In the genomic region with DNA sequence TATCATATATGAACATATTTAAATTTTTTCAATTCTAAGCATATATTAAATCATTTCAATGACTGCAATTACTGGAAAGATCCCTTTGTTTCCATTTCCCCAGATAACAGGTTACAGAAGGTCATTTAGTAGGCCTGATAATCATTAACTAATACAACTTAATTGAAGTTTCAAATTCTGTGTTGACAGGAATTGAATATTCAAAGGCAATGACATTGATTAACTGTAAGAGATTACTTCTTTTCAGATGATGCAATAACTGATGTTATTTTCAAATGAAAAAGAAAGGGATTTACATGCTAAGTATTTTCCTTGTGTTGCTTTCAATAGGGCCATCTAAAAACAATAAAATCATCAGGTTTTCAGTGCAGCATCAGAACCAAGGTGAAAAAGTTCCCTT, we compare ENCODE assay signal across 27 cellular contexts.
DNase-seq lines count a peak whose midpoint lies in the region; ATAC-seq, FAIRE-seq and TF ChIP-seq lines count a peak whose summit lies in the region.
"Had no signal": no experiment of that assay in that cellular context is flagged by ENCODE, and none has a peak within 500 bp of the region (broad histone marks: within the 10 kb centered on the region; RNA-seq: fewer than 3 reads in every experiment).

No MANE protein-coding gene starts in this region.

- H3K27ac ChIP-seq in kidney (ENCODE audit: low read depth in 2 of 2, low read length in 2 of 2) (no peak overlapping the region), liver (ENCODE audit: low read depth in 1 of 2, low read length in 2 of 2) (peak overlapping the region in 1 of 2 donors; percentile 31), small intestine (ENCODE audit: low read depth in 1 of 2, low read length in 1 of 2) (peak overlapping the region; percentile 6 to 50)
- H3K27ac ChIP-seq: 22Rv1; A549; BLaER1 treated with 17β-estradiol and CSF1 and Interleukin-3, amounts not matched to agents 10 nM and 100 nM had no signal

- ATAC-seq in stimulated activated naive CD8-positive, alpha-beta T cell treated with anti-CD3 and anti-CD28 coated beads, Interleukin-15, amount 100 ng/mL, for 72 hours = no peak
- no peak for ATAC-seq in GM21447 (IDR thresholded peaks at IDR 0.05; ENCODE audit: unreplicated experiment)
- ATAC-seq: A549, GM12878, GM23338 had no signal

- H3K27me3 ChIP-seq in liver (ENCODE audit: control insufficient read depth in 4 of 4, insufficient read depth in 4 of 4, low read length in 3 of 4) (no peaks in the 10 kb centered on the region), small intestine (ENCODE audit: control insufficient read depth in 2 of 2, insufficient read depth in 2 of 2, low read length in 2 of 2) (no peaks in the 10 kb centered on the region)
- H3K27me3 ChIP-seq: BE2C; BLaER1 treated with 17β-estradiol and CSF1 and Interleukin-3, amounts not matched to agents 10 nM and 100 nM had no signal

- TF ChIP-seq CTCF in kidney (IDR thresholded peaks at IDR 0.05; ENCODE audit: borderline replicate concordance, extremely low read depth, insufficient read depth) (no peak), liver (IDR thresholded peaks at IDR 0.05; ENCODE audit: low read depth, low read length, missing input control) (no peak)

- H3K36me3 ChIP-seq in kidney (ENCODE audit: control insufficient read depth in 1 of 2, insufficient read depth in 2 of 2, low read length in 2 of 2) (no peaks in the 10 kb centered on the region), liver (ENCODE audit: control insufficient read depth in 4 of 4, insufficient read depth in 3 of 4, low read depth in 1 of 4, low read length in 3 of 4) (no peaks in the 10 kb centered on the region), small intestine (ENCODE audit: control insufficient read depth in 2 of 2, insufficient read depth in 2 of 2, low read length in 2 of 2) (no peaks in the 10 kb centered on the region)
- H3K36me3 ChIP-seq: BE2C; BLaER1 treated with 17β-estradiol and CSF1 and Interleukin-3, amounts not matched to agents 10 nM and 100 nM; HAP-1 had no signal

- H3K4me3 ChIP-seq in kidney (ENCODE audit: low read length in 2 of 2) (no peak overlapping the region), liver (ENCODE audit: low read depth in 1 of 3, low read length in 3 of 3) (no peak overlapping the region), small intestine (ENCODE audit: low read depth in 1 of 2, low read length in 2 of 2) (no peak overlapping the region)
- H3K4me3 ChIP-seq: A549; BLaER1 treated with 17β-estradiol and CSF1 and Interleukin-3, amounts not matched to agents 10 nM and 100 nM; GM12878; GM23338; HAP-1 had no signal

- DNase-seq in stimulated activated naive CD8-positive, alpha-beta T cell treated with anti-CD3 and anti-CD28 coated beads, Interleukin-15, amount 100 ng/mL, for 72 hours = no peak
- no peak for DNase-seq in kidney
- DNase-seq in small intestine = peak; percentile 80
- no peak for DNase-seq in nucleus accumbens (lab: John Stamatoyannopoulos, UW)
- DNase-seq in activated CD4-positive, alpha-beta T cell treated with anti-CD3 and anti-CD28 coated beads for 1 hour = no peak
- DNase-seq: ACHN; AML-193; BE2C; CD4-positive, alpha-beta T cell; CD8-positive, alpha-beta memory T cell; DMS 273 treated with DMSO at 0.1 percent for 48 hours; DMS79; EL; GDM1; HFFc6 had no signal

- H3K27ac Mint-ChIP-seq in stimulated activated naive CD8-positive, alpha-beta T cell treated with anti-CD3 and anti-CD28 coated beads, Interleukin-15, Interleukin-2, amounts not matched to agents 100 ng/mL and 50 ng/mL, for 24 hours = peak overlapping the region; percentile 12
- no peak overlapping the region for H3K27ac Mint-ChIP-seq in stimulated activated naive CD8-positive, alpha-beta T cell treated with anti-CD3 and anti-CD28 coated beads, Interleukin-15, amount 100 ng/mL, for 72 hours
- H3K27ac Mint-ChIP-seq: CD14-positive monocyte; CD4-positive, alpha-beta T cell; CD8-positive, alpha-beta memory T cell; GM23338; HFFc6 had no signal

- no peaks in the 10 kb centered on the region for H3K36me3 Mint-ChIP-seq in stimulated activated naive CD8-positive, alpha-beta T cell treated with anti-CD3 and anti-CD28 coated beads, Interleukin-15, Interleukin-2, amounts not matched to agents 100 ng/mL and 50 ng/mL, for 24 hours (ENCODE audit: low read depth)
- H3K36me3 Mint-ChIP-seq: CD14-positive monocyte had no signal

- H3K27me3 Mint-ChIP-seq in stimulated activated naive CD8-positive, alpha-beta T cell treated with anti-CD3 and anti-CD28 coated beads, Interleukin-15, Interleukin-2, amounts not matched to agents 100 ng/mL and 50 ng/mL, for 24 hours = peaks cover 25% of the 10 kb centered on the region
- peaks cover 32% of the 10 kb centered on the region for H3K27me3 Mint-ChIP-seq in stimulated activated naive CD8-positive, alpha-beta T cell treated with anti-CD3 and anti-CD28 coated beads, Interleukin-15, amount 100 ng/mL, for 72 hours

- FAIRE-seq in kidney (lab: Jason Lieb, UNC) = peak; percentile 54
- FAIRE-seq in small intestine (lab: Jason Lieb, UNC) = peak; percentile 94
- FAIRE-seq: A549, D721Med, GM12878, H54 had no signal

- H3K9me3 Mint-ChIP-seq in stimulated activated naive CD8-positive, alpha-beta T cell treated with anti-CD3 and anti-CD28 coated beads, Interleukin-15, Interleukin-2, amounts not matched to agents 100 ng/mL and 50 ng/mL, for 24 hours = no peaks in the 10 kb centered on the region
- H3K9me3 Mint-ChIP-seq in stimulated activated naive CD8-positive, alpha-beta T cell treated with anti-CD3 and anti-CD28 coated beads, Interleukin-15, amount 100 ng/mL, for 72 hours = no peaks in the 10 kb centered on the region
- H3K9me3 Mint-ChIP-seq: CD4-positive, alpha-beta T cell; HFFc6 had no signal

- H3K4me3 Mint-ChIP-seq in stimulated activated naive CD8-positive, alpha-beta T cell treated with anti-CD3 and anti-CD28 coated beads, Interleukin-15, Interleukin-2, amounts not matched to agents 100 ng/mL and 50 ng/mL, for 24 hours = no peak overlapping the region
- H3K4me3 Mint-ChIP-seq in stimulated activated naive CD8-positive, alpha-beta T cell treated with anti-CD3 and anti-CD28 coated beads, Interleukin-15, amount 100 ng/mL, for 72 hours = no peak overlapping the region
- H3K4me3 Mint-ChIP-seq: CD14-positive monocyte; CD4-positive, alpha-beta T cell; CD8-positive, alpha-beta memory T cell; GM23338; HFFc6 had no signal

- peak; percentile 22 to 36 for TF ChIP-seq RAD21 in liver (IDR thresholded peaks at IDR 0.05)

- H3K4me1 ChIP-seq in kidney (ENCODE audit: control insufficient read depth in 1 of 2, insufficient read depth in 1 of 2, low read depth in 1 of 2, low read length in 2 of 2) (peaks cover 0 to 7% of the 10 kb centered on the region in 2 donors), liver (ENCODE audit: control insufficient read depth in 4 of 4, insufficient read depth in 4 of 4, low read length in 3 of 4) (peaks cover 4 to 13% (median 9%) of the 10 kb centered on the region in 4 donors), small intestine (ENCODE audit: control insufficient read depth in 2 of 2, insufficient read depth in 1 of 2, low read depth in 1 of 2, low read length in 1 of 2) (peaks cover 3 to 6% of the 10 kb centered on the region in 2 donors)
- H3K4me1 ChIP-seq: A549; BE2C; BLaER1 treated with 17β-estradiol and CSF1 and Interleukin-3, amounts not matched to agents 10 nM and 100 nM had no signal

- H3K9ac ChIP-seq in kidney (ENCODE audit: low read length in 2 of 2) (no peak overlapping the region), liver (ENCODE audit: low read depth in 1 of 2, low read length in 2 of 2) (no peak overlapping the region)
- H3K9ac ChIP-seq: BLaER1 treated with 17β-estradiol and CSF1 and Interleukin-3, amounts not matched to agents 10 nM and 100 nM had no signal

- H3K4me1 Mint-ChIP-seq in stimulated activated naive CD8-positive, alpha-beta T cell treated with anti-CD3 and anti-CD28 coated beads, Interleukin-15, Interleukin-2, amounts not matched to agents 100 ng/mL and 50 ng/mL, for 24 hours (ENCODE audit: low read depth) = no peaks in the 10 kb centered on the region
- no peaks in the 10 kb centered on the region for H3K4me1 Mint-ChIP-seq in stimulated activated naive CD8-positive, alpha-beta T cell treated with anti-CD3 and anti-CD28 coated beads, Interleukin-15, amount 100 ng/mL, for 72 hours
- H3K4me1 Mint-ChIP-seq: CD14-positive monocyte; CD8-positive, alpha-beta memory T cell had no signal

- intact Hi-C loops in kidney (cut with DNase I) = no loop called here

- H3K9me3 ChIP-seq in kidney (ENCODE audit: control insufficient read depth in 1 of 2, low read length in 2 of 2) (no peaks in the 10 kb centered on the region), liver (ENCODE audit: control insufficient read depth in 4 of 4, low read length in 3 of 4) (no peaks in the 10 kb centered on the region), small intestine (ENCODE audit: control insufficient read depth, low read depth) (no peaks in the 10 kb centered on the region)
- H3K9me3 ChIP-seq: A549; BE2C; BLaER1 treated with 17β-estradiol and CSF1 and Interleukin-3, amounts not matched to agents 10 nM and 100 nM; HAP-1 had no signal

TF ChIP-seq in liver, 16 proteins besides CTCF, POLR2A, EP300 and RAD21:
- TF ChIP-seq FOXA2 (IDR thresholded peaks at IDR 0.05) (peak; percentile 25), FOXA1 (IDR thresholded peaks at IDR 0.05) (no peak), SP1 (IDR thresholded peaks at IDR 0.05) (peak; percentile 78), GABPA (IDR thresholded peaks at IDR 0.05 in 1 of 2, conservative IDR thresholded peaks at IDR 0.05 in 1 of 2) (peak in 1 of 2 donors; percentile 13), HNF4A (conservative IDR thresholded peaks at IDR 0.05) (peak; percentile 50 to 63), YY1 (IDR thresholded peaks at IDR 0.05) (peak; percentile 25), RXRA (IDR thresholded peaks at IDR 0.05) (peak; percentile 72 to 87), EGR1 (IDR thresholded peaks at IDR 0.05; ENCODE audit: low read depth in 2 of 2) (no peak)
- TF ChIP-seq, protein P1, sequence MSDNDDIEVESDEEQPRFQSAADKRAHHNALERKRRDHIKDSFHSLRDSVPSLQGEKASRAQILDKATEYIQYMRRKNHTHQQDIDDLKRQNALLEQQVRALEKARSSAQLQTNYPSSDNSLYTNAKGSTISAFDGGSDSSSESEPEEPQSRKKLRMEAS (IDR thresholded peaks at IDR 0.05) = peak; percentile 17
- TF ChIP-seq, protein P2, sequence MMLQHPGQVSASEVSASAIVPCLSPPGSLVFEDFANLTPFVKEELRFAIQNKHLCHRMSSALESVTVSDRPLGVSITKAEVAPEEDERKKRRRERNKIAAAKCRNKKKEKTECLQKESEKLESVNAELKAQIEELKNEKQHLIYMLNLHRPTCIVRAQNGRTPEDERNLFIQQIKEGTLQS (IDR thresholded peaks at IDR 0.05) = peak; percentile 77
TF ChIP-seq in liver: peak in this region for 8.

Comparison
In these comparisons a context has a peak if more than half of its experiments do, and no peak if none do; other contexts are left out.
1. H3K27ac ChIP-seq: peak in small intestine (2 of 2); none in kidney (0 of 2).